Comparison of ENCODE assay signal across 17 cellular contexts in genomic region chr4:36067116-36067515, GRCh38.
"Had no signal": no experiment of that assay in that cellular context is flagged by ENCODE, and none has a peak within 500 bp of the region (broad histone marks: within the 10 kb centered on the region; RNA-seq: fewer than 3 reads in every experiment).

No MANE protein-coding gene starts in this region.

- H3K4me1 ChIP-seq: adrenal gland, foreskin keratinocyte, psoas muscle, right lobe of liver, upper lobe of right lung had no signal

- H3K4me1 Mint-ChIP-seq: activated CD4-positive, alpha-beta T cell treated with anti-CD3 and anti-CD28 coated beads, Interleukin-2, amount 10 ng/mL, durations not matched to agents 24 days and 14 days; activated naive CD4-positive, alpha-beta T cell treated with anti-CD3 and anti-CD28 coated beads, Interleukin-2, amount 50 U/mL, for 24 hours; neural crest cell; stimulated activated naive CD8-positive, alpha-beta T cell treated with anti-CD3 and anti-CD28 coated beads, Interleukin-15, amount 100 ng/mL, for 72 hours had no signal

- H3K4me3 Mint-ChIP-seq: activated CD4-positive, alpha-beta T cell treated with anti-CD3 and anti-CD28 coated beads, Interleukin-2, amount 10 ng/mL, durations not matched to agents 24 days and 14 days; activated naive CD4-positive, alpha-beta T cell treated with anti-CD3 and anti-CD28 coated beads, Interleukin-2, amount 50 U/mL, for 24 hours; neural crest cell; stimulated activated naive CD8-positive, alpha-beta T cell treated with anti-CD3 and anti-CD28 coated beads, Interleukin-15, amount 100 ng/mL, for 72 hours; T-helper 2 cell treated with Interferon-gamma antibody and Interleukin-4, amounts not matched to agents 5 μg/mL and 100 μg/mL, for 36 hours had no signal

- H3K27me3 ChIP-seq: adrenal gland, foreskin keratinocyte, right lobe of liver, upper lobe of right lung had no signal

- ATAC-seq: foreskin keratinocyte; psoas muscle; right lobe of liver; stimulated activated naive CD8-positive, alpha-beta T cell treated with anti-CD3 and anti-CD28 coated beads, Interleukin-15, amount 100 ng/mL, for 72 hours; upper lobe of right lung had no signal

- H3K27me3 Mint-ChIP-seq: activated CD4-positive, alpha-beta T cell treated with anti-CD3 and anti-CD28 coated beads, Interleukin-2, amount 10 ng/mL, durations not matched to agents 24 days and 14 days; activated naive CD4-positive, alpha-beta T cell treated with anti-CD3 and anti-CD28 coated beads, Interleukin-2, amount 50 U/mL, for 24 hours; stimulated activated naive CD8-positive, alpha-beta T cell treated with anti-CD3 and anti-CD28 coated beads, Interleukin-15, amount 100 ng/mL, for 72 hours had no signal

- H3K9me3 Mint-ChIP-seq: activated CD4-positive, alpha-beta T cell treated with anti-CD3 and anti-CD28 coated beads, Interleukin-2, amount 10 ng/mL, durations not matched to agents 24 days and 14 days; activated naive CD4-positive, alpha-beta T cell treated with anti-CD3 and anti-CD28 coated beads, Interleukin-2, amount 50 U/mL, for 24 hours; neural crest cell; T-helper 2 cell treated with Interferon-gamma antibody and Interleukin-4, amounts not matched to agents 5 μg/mL and 100 μg/mL, for 36 hours had no signal

- H3K4me3 ChIP-seq: adrenal gland, psoas muscle, right lobe of liver, thoracic aorta, upper lobe of right lung had no signal

- H3K27ac ChIP-seq: adrenal gland, foreskin keratinocyte, psoas muscle, right lobe of liver, thoracic aorta, upper lobe of right lung had no signal

- DNase-seq: activated CD4-positive, alpha-beta T cell treated with anti-CD3 and anti-CD28 coated beads, Interleukin-2, amount 10 ng/mL, durations not matched to agents 24 days and 14 days; activated CD4-positive, CD25-positive, alpha-beta regulatory T cell; activated CD8-positive, alpha-beta memory T cell treated with anti-CD3 and anti-CD28 coated beads for 24 hours; activated effector memory CD4-positive, alpha-beta T cell treated with Interleukin-2 at 50 U/mL for 16 hours; adrenal gland; effector CD4-positive, alpha-beta T cell; foreskin keratinocyte; glutamatergic neuron; hypothalamus; psoas muscle; right lobe of liver; stimulated activated naive CD8-positive, alpha-beta T cell treated with anti-CD3 and anti-CD28 coated beads, Interleukin-15, amount 100 ng/mL, for 72 hours; upper lobe of right lung had no signal

- H3K9me3 ChIP-seq: adrenal gland, psoas muscle, right lobe of liver, thoracic aorta, upper lobe of right lung had no signal

- H3K27ac Mint-ChIP-seq: activated CD4-positive, alpha-beta T cell treated with anti-CD3 and anti-CD28 coated beads, Interleukin-2, amount 10 ng/mL, durations not matched to agents 24 days and 14 days; activated naive CD4-positive, alpha-beta T cell treated with anti-CD3 and anti-CD28 coated beads, Interleukin-2, amount 50 U/mL, for 24 hours; stimulated activated naive CD8-positive, alpha-beta T cell treated with anti-CD3 and anti-CD28 coated beads, Interleukin-15, amount 100 ng/mL, for 72 hours; T-helper 2 cell treated with Interferon-gamma antibody and Interleukin-4, amounts not matched to agents 5 μg/mL and 100 μg/mL, for 36 hours had no signal

- H3K36me3 ChIP-seq: adrenal gland, right lobe of liver, thoracic aorta, upper lobe of right lung had no signal
